Comparison of ENCODE assay signal across 17 cellular contexts in the genomic region with DNA sequence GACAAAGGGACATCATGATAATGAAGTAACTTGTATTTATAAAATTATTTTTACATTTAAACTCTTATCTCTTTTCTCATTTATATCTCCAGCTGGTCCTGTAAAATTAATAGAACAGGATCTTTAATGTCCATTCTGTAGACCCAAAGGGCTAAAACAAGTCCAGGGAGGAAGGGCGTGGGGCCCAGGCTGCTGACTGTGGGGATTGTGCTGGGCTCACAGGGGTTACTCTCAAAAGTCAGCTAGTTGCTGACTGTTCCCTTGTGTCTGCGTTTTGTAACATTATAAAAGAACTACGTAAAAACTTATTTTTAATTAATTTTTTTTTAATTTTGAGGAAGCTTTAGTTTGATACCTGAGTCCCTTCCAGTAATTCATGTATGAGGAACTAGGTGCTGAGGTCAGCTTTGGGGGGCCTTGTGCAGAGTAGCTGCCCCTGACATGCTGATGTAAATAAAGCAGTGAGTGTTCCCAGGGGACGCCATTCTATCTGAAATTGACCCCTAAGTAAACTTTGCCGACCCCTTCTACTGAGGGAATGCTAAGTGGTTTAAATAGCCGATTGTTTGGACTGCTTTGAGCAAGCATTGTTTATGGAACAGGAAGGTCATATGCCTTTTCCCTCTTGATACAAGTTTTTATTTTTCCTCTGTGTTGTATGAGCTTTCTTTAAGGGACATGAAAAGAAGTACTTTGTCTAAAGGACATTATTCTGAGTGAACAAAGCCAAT.
"Had no signal": no experiment of that assay in that cellular context is flagged by ENCODE, and none has a peak within 500 bp of the region (broad histone marks: within the 10 kb centered on the region; RNA-seq: fewer than 3 reads in every experiment).

No MANE protein-coding gene starts in this region.

- DNase-seq: activated CD4-positive, alpha-beta T cell treated with anti-CD3 and anti-CD28 coated beads, Interleukin-2, amount 10 ng/mL, durations not matched to agents 24 days and 14 days; activated CD4-positive, CD25-positive, alpha-beta regulatory T cell; activated CD8-positive, alpha-beta memory T cell treated with anti-CD3 and anti-CD28 coated beads, Interleukin-2, amount 50 U/mL, for 4 hours; activated CD8-positive, alpha-beta T cell treated with anti-CD3 and anti-CD28 coated beads, Interleukin-2, amount 10 ng/mL, durations not matched to agents 7 days and 5 days; activated gamma-delta T cell treated with Interleukin-2 at 50 U/mL for 16 hours; activated naive CD8-positive, alpha-beta T cell treated with anti-CD3 and anti-CD28 coated beads for 36 hours; activated T-cell treated with anti-CD3 and anti-CD28 coated beads, Interleukin-2, amount 50 U/mL, for 72 hours; cortex of kidney; effector memory CD8-positive, alpha-beta T cell; stimulated activated CD4-positive, alpha-beta T cell treated with anti-CD3 and anti-CD28 coated beads, Interleukin-2, amount 100 ng/mL, for 24 hours had no signal

- H3K9me3 Mint-ChIP-seq: activated CD4-positive, alpha-beta T cell treated with anti-CD3 and anti-CD28 coated beads, Interleukin-2, amount 10 ng/mL, durations not matched to agents 24 days and 14 days; activated naive CD8-positive, alpha-beta T cell treated with anti-CD3 and anti-CD28 coated beads for 36 hours; activated T-cell treated with anti-CD3 and anti-CD28 coated beads, Interleukin-2, amount 50 U/mL, for 72 hours; brain; effector memory CD8-positive, alpha-beta T cell; natural killer cell treated with Interleukin-12 subunit alpha and Interleukin-12 subunit beta and Interleukin-15 and Interleukin-18, amount 100 ng/mL, for 72 hours had no signal

- H3K4me3 ChIP-seq: heart right ventricle, psoas muscle, tibial artery, vagina had no signal

- H3K36me3 ChIP-seq: vagina had no signal

- H3K4me1 ChIP-seq: psoas muscle had no signal

- H3K27me3 ChIP-seq: heart right ventricle, tibial artery, vagina had no signal

- H3K9me3 ChIP-seq: heart right ventricle, psoas muscle, tibial artery, vagina had no signal

- ATAC-seq: activated CD8-positive, alpha-beta T cell treated with anti-CD3 and anti-CD28 coated beads, Interleukin-2, amount 10 ng/mL, durations not matched to agents 7 days and 5 days; activated T-cell treated with anti-CD3 and anti-CD28 coated beads, Interleukin-2, amount 50 U/mL, for 72 hours; effector memory CD8-positive, alpha-beta T cell; psoas muscle had no signal

- H3K4me1 Mint-ChIP-seq: activated CD4-positive, alpha-beta T cell treated with anti-CD3 and anti-CD28 coated beads, Interleukin-2, amount 10 ng/mL, durations not matched to agents 24 days and 14 days; activated naive CD8-positive, alpha-beta T cell treated with anti-CD3 and anti-CD28 coated beads for 36 hours had no signal

- H3K27ac Mint-ChIP-seq: activated CD4-positive, alpha-beta T cell treated with anti-CD3 and anti-CD28 coated beads, Interleukin-2, amount 10 ng/mL, durations not matched to agents 24 days and 14 days; activated CD8-positive, alpha-beta T cell treated with anti-CD3 and anti-CD28 coated beads, Interleukin-2, amount 10 ng/mL, durations not matched to agents 7 days and 5 days; activated naive CD8-positive, alpha-beta T cell treated with anti-CD3 and anti-CD28 coated beads for 36 hours; activated T-cell treated with anti-CD3 and anti-CD28 coated beads, Interleukin-2, amount 50 U/mL, for 72 hours; effector memory CD8-positive, alpha-beta T cell; natural killer cell treated with Interleukin-12 subunit alpha and Interleukin-12 subunit beta and Interleukin-15 and Interleukin-18, amount 100 ng/mL, for 72 hours had no signal

- H3K27ac ChIP-seq: epithelial cell of prostate, psoas muscle, vagina had no signal

- H3K36me3 Mint-ChIP-seq: activated naive CD8-positive, alpha-beta T cell treated with anti-CD3 and anti-CD28 coated beads for 36 hours; brain; natural killer cell treated with Interleukin-12 subunit alpha and Interleukin-12 subunit beta and Interleukin-15 and Interleukin-18, amount 100 ng/mL, for 72 hours had no signal

- H3K27me3 Mint-ChIP-seq: brain had no signal

- H3K4me3 Mint-ChIP-seq: activated CD4-positive, alpha-beta T cell treated with anti-CD3 and anti-CD28 coated beads, Interleukin-2, amount 10 ng/mL, durations not matched to agents 24 days and 14 days; activated CD8-positive, alpha-beta T cell treated with anti-CD3 and anti-CD28 coated beads, Interleukin-2, amount 10 ng/mL, durations not matched to agents 7 days and 5 days; activated naive CD8-positive, alpha-beta T cell treated with anti-CD3 and anti-CD28 coated beads for 36 hours; activated T-cell treated with anti-CD3 and anti-CD28 coated beads, Interleukin-2, amount 50 U/mL, for 72 hours; brain; effector memory CD8-positive, alpha-beta T cell; natural killer cell treated with Interleukin-12 subunit alpha and Interleukin-12 subunit beta and Interleukin-15 and Interleukin-18, amount 100 ng/mL, for 72 hours had no signal
